Comparison of ENCODE assay signal across 18 cellular contexts in genomic region chr16:67543036-67543435, GRCh38. TPM values are rescaled to one million over a fixed set of nuclear protein-coding genes. Genes with fewer than 3 reads are reported as not detected.
DNase-seq lines count a peak whose midpoint lies in the region; ATAC-seq lines count a peak whose summit lies in the region.
"Had no signal": no experiment of that assay in that cellular context is flagged by ENCODE, and none has a peak within 500 bp of the region (broad histone marks: within the 10 kb centered on the region; RNA-seq: fewer than 3 reads in every experiment).

No MANE protein-coding gene starts in this region.

- CTCF ChIA-PET in T-cell (lab: Charles Lee): interaction anchor here in 1 of 2 donors (1.4 kb wide), 1 partner anchor 13 kb away, joined by 4 read pairs; no protein-coding TSS in a partner anchor

- peaks cover 54 to 64% (median 64%) of the 10 kb centered on the region in 3 donors for H3K4me1 Mint-ChIP-seq in T-cell

- DNase-seq in left ventricle myocardium superior (peak; percentile 21), left cardiac atrium (no peak), T-cell (no peak), islet precursor cell (peak; percentile 49), NCI-H226 (no peak), D341Med (ENCODE audit: low spot score) (no peak)
- no peak for DNase-seq in activated CD4-positive, alpha-beta T cell treated with anti-CD3 and anti-CD28 coated beads, Interleukin-2, amount 50 U/mL, for 48 hours
- DNase-seq: activated gamma-delta T cell, NCI-H1048, NCI-H2081, NCI-H510A, SHP77 treated with DMSO at 0.1 percent for 48 hours had no signal

- intact Hi-C loops in left ventricle myocardium superior (cut with micrococcal nuclease): no loop called here
- intact Hi-C loops in left cardiac atrium (cut with DNase I): no loop called here

- H3K36me3 Mint-ChIP-seq in T-cell: peaks cover 12% of the 10 kb centered on the region

- H3K9me3 Mint-ChIP-seq in T-cell: no peaks in the 10 kb centered on the region
- H3K9me3 Mint-ChIP-seq: WTC11 had no signal

- peak overlapping the region; percentile 67 to 82 for H3K27ac Mint-ChIP-seq in T-cell
- H3K27ac Mint-ChIP-seq: WTC11 had no signal

- ATAC-seq in left ventricle myocardium superior: no peak
- no peak for ATAC-seq in left cardiac atrium
- ATAC-seq in T-cell (replicated peaks in 1 of 4): no peak
- ATAC-seq in HG02852 (IDR thresholded peaks at IDR 0.05; ENCODE audit: unreplicated experiment): no peak

- H3K27me3 Mint-ChIP-seq in T-cell: no peaks in the 10 kb centered on the region

- no peak overlapping the region for H3K4me3 Mint-ChIP-seq in T-cell
- H3K4me3 Mint-ChIP-seq: WTC11 had no signal

- POLR2A ChIA-PET in T-cell (lab: Charles Lee): no interaction called here

RNA-seq across cellular contexts. Expression of gene RIPOR1, which starts 14.4 kb away (rescaled TPM):
- 76.1 TPM for total RNA-seq in left ventricle myocardium superior
- total RNA-seq in left cardiac atrium: 10 to 100 TPM; 66.2 to 80.9 TPM
- total RNA-seq in T-cell: 10 to 100 TPM; 33.9 to 60.7 (median 52.4) TPM

RNA-seq across cellular contexts. Expression of gene CTCF, which starts 19.3 kb away (rescaled TPM):
- total RNA-seq in left ventricle myocardium superior: 32.8 TPM
- 10 to 100 TPM; 22.7 to 25.7 TPM for total RNA-seq in left cardiac atrium
- total RNA-seq in T-cell: 10 to 100 TPM; 55.3 to 69.0 (median 64.0) TPM

RNA-seq across cellular contexts. Expression of gene AGRP, which starts 59.7 kb away (rescaled TPM):
- total RNA-seq in left ventricle myocardium superior (not detected), left cardiac atrium (not detected), T-cell (not detected)
- total RNA-seq: heart left ventricle; mesenteric fat pad; T-helper 2 cell treated with Interferon-gamma antibody and Interleukin-4, amounts not matched to agents 100 ng/mL and 5 ng/mL, for 36 hours; tibial nerve; WTC11 had no signal

Comparison
In these comparisons a context has a peak if more than half of its experiments do, and no peak if none do; other contexts are left out.
1. DNase-seq: peak in left ventricle myocardium superior (single experiment) and islet precursor cell (single experiment); none in left cardiac atrium (single experiment), T-cell (0 of 34), NCI-H226 (single experiment), D341Med (single experiment) and activated CD4-positive, alpha-beta T cell treated with anti-CD3 and anti-CD28 coated beads, Interleukin-2, amount 50 U/mL, for 48 hours (0 of 2).